In the genomic region with DNA sequence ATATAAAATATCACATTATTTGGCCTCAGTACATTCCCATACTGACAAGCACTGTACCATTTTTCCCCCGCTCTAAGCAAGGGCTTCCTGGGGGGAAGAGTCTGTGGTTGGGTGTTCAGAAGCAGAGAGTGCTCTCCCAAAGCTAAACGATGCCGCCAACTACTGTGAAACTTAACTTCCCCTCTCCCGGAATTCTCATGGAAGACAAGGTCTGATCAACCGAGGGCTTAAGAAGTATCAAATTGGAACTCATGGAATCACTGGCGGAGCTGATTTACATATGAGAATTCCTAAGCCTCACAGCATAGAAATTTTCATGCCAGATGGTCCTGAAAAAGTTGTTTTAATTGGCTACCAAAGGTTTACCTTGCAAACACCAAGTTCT, we compare ENCODE assay signal across 8 cellular contexts. TPM values are rescaled to one million over a fixed set of nuclear protein-coding genes. Genes with fewer than 3 reads are reported as not detected.
DNase-seq lines count a peak whose midpoint lies in the region; ATAC-seq and TF ChIP-seq lines count a peak whose summit lies in the region.

No MANE protein-coding gene starts in this region.

- H3K36me3 Mint-ChIP-seq in IgD-negative memory B cell, result no peaks in the 10 kb centered on the region
- no peaks in the 10 kb centered on the region for H3K36me3 Mint-ChIP-seq in stimulated activated memory B cell treated with anti-CD40 and anti-IgM and Interleukin-4, amounts not matched to agents 10 μg/mL and 1 μg/mL and 100 μg/mL, for 72 hours

- no peaks in the 10 kb centered on the region for H3K27me3 ChIP-seq in iPS-20b (ENCODE audit: insufficient read depth, low read length)

- peak overlapping the region; percentile 90 for H3K9ac ChIP-seq in iPS-20b (ENCODE audit: low read depth, low read length)

- ATAC-seq in Right ventricle myocardium inferior, result peak; percentile 35
- no peak for ATAC-seq in stimulated activated memory B cell treated with anti-CD40 and anti-IgM and Interleukin-4, amounts not matched to agents 10 μg/mL and 1 μg/mL and 100 μg/mL, for 72 hours
- ATAC-seq in HG03196 (IDR thresholded peaks at IDR 0.05; ENCODE audit: unreplicated experiment), result no peak

- H3K36me3 ChIP-seq in iPS-20b (ENCODE audit: insufficient read depth, low read depth, low read length), result no peaks in the 10 kb centered on the region; the same call in 1 of the 2 replicates

- TF ChIP-seq CTCF in astrocyte of the cerebellum (IDR thresholded peaks at IDR 0.05; ENCODE audit: low read depth, low read length, missing control alignments), result no peak

- in situ Hi-C loops in astrocyte of the cerebellum (cut with HindIII; ENCODE audit: low sequenced_read_pairs), result no loop called here

- H3K27ac ChIP-seq in iPS-20b (ENCODE audit: low read length), result peak overlapping the region; percentile 79

- DNase-seq in Right ventricle myocardium inferior (ENCODE audit: missing footprints), result no peak
- DNase-seq in cardiac septum (ENCODE audit: low spot score), result no peak
- no peak for DNase-seq in astrocyte of the cerebellum (ENCODE audit: low read depth)
- no peak for DNase-seq in cortex of kidney (lab: John Stamatoyannopoulos, UW)

- intact Hi-C loops in Right ventricle myocardium inferior (cut with DNase I), result no loop called here
- intact Hi-C loops in cardiac septum (cut with DNase I), result no loop called here

- H3K9me3 ChIP-seq in iPS-20b (ENCODE audit: insufficient read depth, low read depth, low read length), result peaks cover 10% of the 10 kb centered on the region; the same call in 1 of the 2 replicates

- peaks cover 15 to 36% (median 26%) of the 10 kb centered on the region in 3 donors for H3K4me1 Mint-ChIP-seq in IgD-negative memory B cell
- H3K4me1 Mint-ChIP-seq in stimulated activated memory B cell treated with anti-CD40 and anti-IgM and Interleukin-4, amounts not matched to agents 10 μg/mL and 1 μg/mL and 100 μg/mL, for 72 hours, result peaks cover 27% of the 10 kb centered on the region

- H3K4me1 ChIP-seq in iPS-20b (ENCODE audit: insufficient read depth, low read length), result peaks cover 15% of the 10 kb centered on the region; the same call in 1 of the 2 replicates

- H3K27ac Mint-ChIP-seq in IgD-negative memory B cell, result peak overlapping the region; percentile 94 to 98 (median 95)
- peak overlapping the region; percentile 91 for H3K27ac Mint-ChIP-seq in stimulated activated memory B cell treated with anti-CD40 and anti-IgM and Interleukin-4, amounts not matched to agents 10 μg/mL and 1 μg/mL and 100 μg/mL, for 72 hours

- peaks cover 0 to 3% (median 0%) of the 10 kb centered on the region in 3 donors for H3K9me3 Mint-ChIP-seq in IgD-negative memory B cell
- H3K9me3 Mint-ChIP-seq in stimulated activated memory B cell treated with anti-CD40 and anti-IgM and Interleukin-4, amounts not matched to agents 10 μg/mL and 1 μg/mL and 100 μg/mL, for 72 hours, result no peaks in the 10 kb centered on the region

- no peaks in the 10 kb centered on the region for H3K27me3 Mint-ChIP-seq in IgD-negative memory B cell
- H3K27me3 Mint-ChIP-seq in stimulated activated memory B cell treated with anti-CD40 and anti-IgM and Interleukin-4, amounts not matched to agents 10 μg/mL and 1 μg/mL and 100 μg/mL, for 72 hours, result no peaks in the 10 kb centered on the region

- peak overlapping the region; percentile 94 to 98 (median 98) for H3K4me3 Mint-ChIP-seq in IgD-negative memory B cell
- H3K4me3 Mint-ChIP-seq in stimulated activated memory B cell treated with anti-CD40 and anti-IgM and Interleukin-4, amounts not matched to agents 10 μg/mL and 1 μg/mL and 100 μg/mL, for 72 hours, result peak overlapping the region; percentile 95

- peak overlapping the region; percentile 59 for H3K4me3 ChIP-seq in astrocyte of the cerebellum (ENCODE audit: low read depth, low read length)
- peak overlapping the region; percentile 95 for H3K4me3 ChIP-seq in iPS-20b (ENCODE audit: low read length)

RNA-seq across cellular contexts. Expression of a gene that starts 0.4 kb away (rescaled TPM):
- 91.5 TPM for total RNA-seq in Right ventricle myocardium inferior
- 75.6 TPM for total RNA-seq in cardiac septum
- polyA plus RNA-seq in IgD-negative memory B cell, result 139 TPM

RNA-seq across cellular contexts. Expression of a gene that starts 54.4 kb away (rescaled TPM):
- total RNA-seq in Right ventricle myocardium inferior (not detected), cardiac septum (not detected)
- polyA plus RNA-seq in IgD-negative memory B cell, result not detected
